In genomic region chr14:63761356-63762117, GRCh38 we compare ENCODE assay signal across 1 cellular context.
TF ChIP-seq lines count a peak whose summit lies in the region.

No MANE protein-coding gene starts in this region.

TF ChIP-seq in GM23338, 12 proteins besides CTCF, POLR2A, EP300 and RAD21 (continued from another document):
- no peak for TF ChIP-seq POLR2AphosphoS5 (IDR thresholded peaks at IDR 0.05; ENCODE audit: low read depth)
- no peak for TF ChIP-seq EZH2 (IDR thresholded peaks at IDR 0.05; ENCODE audit: low read depth, unreplicated experiment)
- TF ChIP-seq ZNF114 (CRISPR knock-in tag; IDR thresholded peaks at IDR 0.05), result no peak
- no peak for TF ChIP-seq ZNF462 (CRISPR knock-in tag; IDR thresholded peaks at IDR 0.05)
- no peak for TF ChIP-seq JUNB (IDR thresholded peaks at IDR 0.05; ENCODE audit: unreplicated experiment)
- no peak for TF ChIP-seq ZNF331 (CRISPR knock-in tag; IDR thresholded peaks at IDR 0.05; ENCODE audit: low read depth)
- TF ChIP-seq NANOG (IDR thresholded peaks at IDR 0.05; ENCODE audit: borderline replicate concordance), result no peak
- no peak for TF ChIP-seq ETS1 (IDR thresholded peaks at IDR 0.05)
